In genomic region chr11:114172055-114172861, GRCh38 we compare ENCODE assay signal across 9 cellular contexts.
DNase-seq lines count a peak whose midpoint lies in the region; ATAC-seq and TF ChIP-seq lines count a peak whose summit lies in the region.
"Had no signal": no experiment of that assay in that cellular context is flagged by ENCODE, and none has a peak within 500 bp of the region (broad histone marks: within the 10 kb centered on the region; RNA-seq: fewer than 3 reads in every experiment).

No MANE protein-coding gene starts in this region.

- no peaks in the 10 kb centered on the region for H3K36me3 Mint-ChIP-seq in progenitor cell of endocrine pancreas (ENCODE audit: insufficient read depth)

- H3K9ac ChIP-seq in BLaER1, result peak overlapping the region; percentile 20; the same call in 1 of the 2 replicates
- H3K9ac ChIP-seq in MM.1S (ENCODE audit: low read length), result peak overlapping the region; percentile 15; the same call in 1 of the 2 replicates

- ATAC-seq in HG02610 (IDR thresholded peaks at IDR 0.05; ENCODE audit: unreplicated experiment), result no peak
- no peak for ATAC-seq in HG03442 (IDR thresholded peaks at IDR 0.05; ENCODE audit: unreplicated experiment)
- no peak for ATAC-seq in HG03439 (IDR thresholded peaks at IDR 0.05; ENCODE audit: unreplicated experiment)
- ATAC-seq: Panc1 had no signal

- TF ChIP-seq CTCF in MM.1S (IDR thresholded peaks at IDR 0.05; ENCODE audit: low read length) (no peak), coronary artery (IDR thresholded peaks at IDR 0.05) (no peak), progenitor cell of endocrine pancreas (IDR thresholded peaks at IDR 0.05; ENCODE audit: unreplicated experiment) (no peak)

- H3K4me2 ChIP-seq in BLaER1, result peak overlapping the region; percentile 85
- H3K4me2 ChIP-seq in MM.1S (ENCODE audit: low read depth, low read length), result peak overlapping the region; percentile 76

- H3K27ac ChIP-seq in BLaER1 (peak overlapping the region; percentile 14; the same call in 1 of the 2 replicates), MM.1S (ENCODE audit: low read length) (peak overlapping the region; percentile 77), coronary artery (peak overlapping the region; percentile 97 to 98)

- H3K27me3 Mint-ChIP-seq in progenitor cell of endocrine pancreas, result no peaks in the 10 kb centered on the region

- H3K4me1 Mint-ChIP-seq in progenitor cell of endocrine pancreas (ENCODE audit: low read depth), result peaks cover 42% of the 10 kb centered on the region

- H3K4me1 ChIP-seq in BLaER1, result peaks cover 76% of the 10 kb centered on the region
- H3K4me1 ChIP-seq in MM.1S (ENCODE audit: low read length), result peaks cover 48% of the 10 kb centered on the region

- DNase-seq in MM.1S (no peak), coronary artery (ENCODE audit: low spot score) (no peak), progenitor cell of endocrine pancreas (ENCODE audit: low spot score, unreplicated experiment) (no peak), NCI-H2196 treated with DMSO at 0.1 percent for 48 hours (lab: John Stamatoyannopoulos, UW; ENCODE audit: unreplicated experiment) (no peak)

- H3K27ac Mint-ChIP-seq in progenitor cell of endocrine pancreas, result peak overlapping the region; percentile 49

- H3K4me3 ChIP-seq in BLaER1 (no peak overlapping the region), MM.1S (ENCODE audit: low read length) (peak overlapping the region; percentile 41), coronary artery (peak overlapping the region; percentile 19)

- no peaks in the 10 kb centered on the region for H3K9me2 ChIP-seq in MM.1S (replicated peaks; ENCODE audit: insufficient read depth, low read length)

- no peak overlapping the region for H3K4me3 Mint-ChIP-seq in progenitor cell of endocrine pancreas (ENCODE audit: low read depth)

- H3K36me3 ChIP-seq in BLaER1 (no peaks in the 10 kb centered on the region), MM.1S (replicated peaks; ENCODE audit: insufficient read depth, low read length) (no peaks in the 10 kb centered on the region)

- H3K9me3 ChIP-seq in BLaER1, result no peaks in the 10 kb centered on the region
- no peaks in the 10 kb centered on the region for H3K9me3 ChIP-seq in MM.1S (replicated peaks; ENCODE audit: insufficient read depth, low read length)

- H3F3A ChIP-seq in MM.1S (ENCODE audit: insufficient read depth, low read length), result peaks cover 24% of the 10 kb centered on the region

- no peaks in the 10 kb centered on the region for H3K79me2 ChIP-seq in MM.1S (ENCODE audit: low read length)

- H3K9me3 Mint-ChIP-seq in progenitor cell of endocrine pancreas (ENCODE audit: low read depth), result no peaks in the 10 kb centered on the region

- peak overlapping the region; percentile 74 for H2AFZ ChIP-seq in MM.1S (ENCODE audit: low read length)

- H3K27me3 ChIP-seq in BLaER1 (no peaks in the 10 kb centered on the region), MM.1S (replicated peaks; ENCODE audit: insufficient read depth, low read length) (no peaks in the 10 kb centered on the region)

- no peaks in the 10 kb centered on the region for H4K20me1 ChIP-seq in BLaER1
- H4K20me1 ChIP-seq in MM.1S (ENCODE audit: insufficient read depth, low read length), result no peaks in the 10 kb centered on the region

Comparison
In these comparisons a context has a peak if more than half of its experiments do, and no peak if none do; other contexts are left out.
1. H3K27ac ChIP-seq: peak in every context shown above with its lines; median percentile 98 in coronary artery; 77 in MM.1S; 14 in BLaER1.